Comparison of ENCODE assay signal across 32 cellular contexts in the genomic region with DNA sequence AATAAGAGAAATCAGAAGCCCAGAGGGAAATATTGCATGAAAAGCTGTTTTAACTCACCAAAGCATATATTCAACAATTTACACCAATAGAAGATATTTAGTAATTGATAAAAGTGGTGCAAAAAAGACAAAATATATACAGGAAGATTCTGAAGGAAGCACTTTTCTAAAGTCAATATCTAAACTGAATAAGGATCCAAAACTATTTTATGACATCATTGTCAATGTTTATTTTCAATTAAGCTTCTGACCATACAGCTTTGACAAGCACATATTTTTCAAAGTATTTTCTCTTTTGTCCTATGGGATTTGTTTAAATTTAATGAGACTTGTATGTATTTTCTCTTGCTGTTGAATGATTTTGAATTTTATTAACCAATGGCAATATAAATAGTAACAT.
DNase-seq lines count a peak whose midpoint lies in the region; ATAC-seq, FAIRE-seq and TF ChIP-seq lines count a peak whose summit lies in the region.
"Had no signal": no experiment of that assay in that cellular context is flagged by ENCODE, and none has a peak within 500 bp of the region (broad histone marks: within the 10 kb centered on the region; RNA-seq: fewer than 3 reads in every experiment).

No MANE protein-coding gene starts in this region.

- in situ Hi-C loops in HepG2 (cut with HindIII; ENCODE audit: extremely low pct_ligation_motif_present, low pct_unique_long_range_greater_than_20kb) = no loop called here

- H3K79me2 ChIP-seq in HepG2 (ENCODE audit: insufficient read depth, low read length) (no peaks in the 10 kb centered on the region), MM.1S (ENCODE audit: low read length) (no peaks in the 10 kb centered on the region)

- TF ChIP-seq CTCF in HepG2 (CRISPR knock-in tag; IDR thresholded peaks at IDR 0.05) (no peak), right lobe of liver (IDR thresholded peaks at IDR 0.05) (no peak), HEK293 (tag by site-specific recombination; IDR thresholded peaks at IDR 0.05) (no peak), MM.1S (IDR thresholded peaks at IDR 0.05; ENCODE audit: low read length) (no peak)

- H3K27me3 ChIP-seq in HepG2 (ENCODE audit: control insufficient read depth in 1 of 2, insufficient read depth in 2 of 2, low read length in 2 of 2) (no peaks in the 10 kb centered on the region), right lobe of liver (no peaks in the 10 kb centered on the region), small intestine (ENCODE audit: control insufficient read depth in 2 of 2, insufficient read depth in 2 of 2, low read length in 2 of 2) (no peaks in the 10 kb centered on the region), MM.1S (replicated peaks; ENCODE audit: insufficient read depth, low read length) (no peaks in the 10 kb centered on the region)
- H3K27me3 ChIP-seq: BE2C; BLaER1; BLaER1 treated with 17β-estradiol and CSF1 and Interleukin-3, amounts not matched to agents 10 nM and 100 nM had no signal

- H3K4me1 ChIP-seq in HepG2 (ENCODE audit: insufficient read depth, low read length) = no peaks in the 10 kb centered on the region
- no peaks in the 10 kb centered on the region for H3K4me1 ChIP-seq in right lobe of liver
- H3K4me1 ChIP-seq in HEK293 (ENCODE audit: control insufficient read depth, insufficient read depth, low read length) = no peaks in the 10 kb centered on the region
- no peaks in the 10 kb centered on the region for H3K4me1 ChIP-seq in small intestine (ENCODE audit: control insufficient read depth in 2 of 2, insufficient read depth in 1 of 2, low read depth in 1 of 2, low read length in 1 of 2)
- no peaks in the 10 kb centered on the region for H3K4me1 ChIP-seq in MM.1S (ENCODE audit: low read length)
- H3K4me1 ChIP-seq: A549; BE2C; BLaER1; BLaER1 treated with 17β-estradiol and CSF1 and Interleukin-3, amounts not matched to agents 10 nM and 100 nM; Caco-2 had no signal

- POLR2A ChIA-PET in HepG2 (lab: Yijun Ruan, JAX) = no interaction called here
- POLR2A ChIA-PET in HEK293 (lab: Yijun Ruan, JAX) = no interaction called here

- H3K9me3 ChIP-seq in HepG2 (ENCODE audit: low read length) = peaks cover 45% of the 10 kb centered on the region
- H3K9me3 ChIP-seq in right lobe of liver = no peaks in the 10 kb centered on the region
- H3K9me3 ChIP-seq in HEK293 (ENCODE audit: control insufficient read depth, insufficient read depth, low read depth, low read length) = no peaks in the 10 kb centered on the region
- H3K9me3 ChIP-seq in small intestine (ENCODE audit: control insufficient read depth, low read depth) = no peaks in the 10 kb centered on the region
- H3K9me3 ChIP-seq in MM.1S (replicated peaks; ENCODE audit: insufficient read depth, low read length) = no peaks in the 10 kb centered on the region
- H3K9me3 ChIP-seq: A549; BE2C; BLaER1; BLaER1 treated with 17β-estradiol and CSF1 and Interleukin-3, amounts not matched to agents 10 nM and 100 nM; Caco-2 had no signal

- FAIRE-seq in HepG2 (lab: Jason Lieb, UNC) (no peak), small intestine (lab: Jason Lieb, UNC) (peak; percentile 10)
- FAIRE-seq: A549, D721Med had no signal

- TF ChIP-seq EP300 in HepG2 (IDR thresholded peaks at IDR 0.05; ENCODE audit: low read depth in 2 of 2, low read length in 2 of 2) (no peak), HepG2 (CRISPR knock-in tag; IDR thresholded peaks at IDR 0.05; ENCODE audit: borderline replicate concordance) (no peak)

- no peaks in the 10 kb centered on the region for H3K9me2 ChIP-seq in MM.1S (replicated peaks; ENCODE audit: insufficient read depth, low read length)

- H2AFZ ChIP-seq in HepG2 (ENCODE audit: low read length) = no peak overlapping the region
- H2AFZ ChIP-seq in MM.1S (ENCODE audit: low read length) = no peak overlapping the region

- no peak for ATAC-seq in HepG2
- ATAC-seq in right lobe of liver = no peak
- ATAC-seq: A549; CD8-positive, alpha-beta T cell had no signal

- DNase-seq in HepG2 (ENCODE audit: low spot score) (no peak), right lobe of liver (no peak), small intestine (no peak), MM.1S (no peak), NCI-H526 (lab: John Stamatoyannopoulos, UW) (no peak)
- DNase-seq: 8988T; ACHN; AML-193; BE2C; C1 segment of cervical spinal cord; Caco-2; Calu3; CD4-positive, alpha-beta memory T cell; CD4-positive, alpha-beta T cell; CD4-positive, CD25-positive, alpha-beta regulatory T cell; CD8-positive, alpha-beta memory T cell; CD8-positive, alpha-beta T cell; COR-L47; DMS 273 treated with DMSO at 0.1 percent for 48 hours; DMS153; DMS53; DMS79; DMS79 treated with DMSO at 0.1 percent for 48 hours; DND-41; EL had no signal

- CTCF ChIA-PET in HepG2 (lab: Yijun Ruan, JAX; ENCODE audit: low intra/inter-chr PET ratio, low total read pairs) (no interaction called here), HEK293 (lab: Yijun Ruan, JAX) (no interaction called here)

- TF ChIP-seq RAD21 in HepG2 (CRISPR knock-in tag; IDR thresholded peaks at IDR 0.05) = no peak

- H3K27ac ChIP-seq in HepG2 (ENCODE audit: extremely low read length, insufficient read depth, low read length) = no peak overlapping the region
- H3K27ac ChIP-seq in right lobe of liver = no peak overlapping the region
- no peak overlapping the region for H3K27ac ChIP-seq in HEK293 (ENCODE audit: extremely low read depth, low read depth, low read length)
- H3K27ac ChIP-seq in small intestine (ENCODE audit: low read depth in 1 of 2, low read length in 1 of 2) = no peak overlapping the region
- no peak overlapping the region for H3K27ac ChIP-seq in MM.1S (ENCODE audit: low read length)
- H3K27ac ChIP-seq: 22Rv1; A549; BLaER1; BLaER1 treated with 17β-estradiol and CSF1 and Interleukin-3, amounts not matched to agents 10 nM and 100 nM; C4-2B had no signal

- H3K36me3 ChIP-seq in HepG2 (replicated peaks in 1 of 2; ENCODE audit: control insufficient read depth in 1 of 2, insufficient read depth in 2 of 2, low read length in 2 of 2) (no peaks in the 10 kb centered on the region), right lobe of liver (no peaks in the 10 kb centered on the region), HEK293 (ENCODE audit: control insufficient read depth in 2 of 2, insufficient read depth in 1 of 2, low read length in 2 of 2) (no peaks in the 10 kb centered on the region), small intestine (ENCODE audit: control insufficient read depth in 2 of 2, insufficient read depth in 2 of 2, low read length in 2 of 2) (no peaks in the 10 kb centered on the region), MM.1S (replicated peaks; ENCODE audit: insufficient read depth, low read length) (no peaks in the 10 kb centered on the region)
- H3K36me3 ChIP-seq: BE2C; BLaER1; BLaER1 treated with 17β-estradiol and CSF1 and Interleukin-3, amounts not matched to agents 10 nM and 100 nM had no signal

- H3K9ac ChIP-seq in HepG2 (ENCODE audit: insufficient read depth, low read depth, low read length) (no peak overlapping the region), MM.1S (ENCODE audit: low read length) (no peak overlapping the region)
- H3K9ac ChIP-seq: BLaER1; BLaER1 treated with 17β-estradiol and CSF1 and Interleukin-3, amounts not matched to agents 10 nM and 100 nM had no signal

- H3K4me3 ChIP-seq in HepG2 (replicated peaks in 1 of 3; ENCODE audit: insufficient read depth in 1 of 3, low read depth in 2 of 3, low read length in 3 of 3) (no peak overlapping the region), right lobe of liver (no peak overlapping the region), HEK293 (ENCODE audit: low read depth, low read length) (no peak overlapping the region), small intestine (ENCODE audit: low read depth in 1 of 2, low read length in 2 of 2) (no peak overlapping the region), MM.1S (ENCODE audit: low read length) (no peak overlapping the region)
- H3K4me3 ChIP-seq: A549; BLaER1; BLaER1 treated with 17β-estradiol and CSF1 and Interleukin-3, amounts not matched to agents 10 nM and 100 nM had no signal

- no TSS peak for BruUV-seq in HepG2 (replicated peaks; lab: Mats Ljungman, UMichigan)

- H3K4me2 ChIP-seq in HepG2 (ENCODE audit: low read depth, low read length) (no peak overlapping the region), MM.1S (ENCODE audit: low read depth, low read length) (no peak overlapping the region)
- H3K4me2 ChIP-seq: A549; BLaER1; BLaER1 treated with 17β-estradiol and CSF1 and Interleukin-3, amounts not matched to agents 10 nM and 100 nM had no signal

- H4K20me1 ChIP-seq in HepG2 (ENCODE audit: insufficient read depth, low read length) (no peaks in the 10 kb centered on the region), MM.1S (ENCODE audit: insufficient read depth, low read length) (no peaks in the 10 kb centered on the region)
- H4K20me1 ChIP-seq: BLaER1; BLaER1 treated with 17β-estradiol and CSF1 and Interleukin-3, amounts not matched to agents 10 nM and 100 nM had no signal

- no peaks in the 10 kb centered on the region for H3F3A ChIP-seq in MM.1S (ENCODE audit: insufficient read depth, low read length)

- intact Hi-C loops in HepG2 (cut with micrococcal nuclease; ENCODE audit: unreplicated experiment) = no loop called here
- intact Hi-C loops in right lobe of liver (cut with DNase I) = no loop called here

- no peak for TF ChIP-seq POLR2A in HepG2 (IDR thresholded peaks at IDR 0.05; ENCODE audit: insufficient read depth in 1 of 2, low read depth in 2 of 2, low read length in 2 of 2)
- TF ChIP-seq POLR2A in right lobe of liver (IDR thresholded peaks at IDR 0.05) = no peak

TF ChIP-seq in HepG2, 621 proteins besides CTCF, POLR2A, EP300 and RAD21:
- peak; percentile 59 for TF ChIP-seq ATF7 (IDR thresholded peaks at IDR 0.05)
- no peak for TF ChIP-seq ATF7 (CRISPR knock-in tag; IDR thresholded peaks at IDR 0.05)
- TF ChIP-seq TCF12 (IDR thresholded peaks at IDR 0.05) = no peak
- no peak for TF ChIP-seq TCF12 (CRISPR knock-in tag; IDR thresholded peaks at IDR 0.05)

TF ChIP-seq in HEK293, 187 proteins besides CTCF, POLR2A, EP300 and RAD21 (continues in another document):
- TF ChIP-seq ZNF274 (IDR thresholded peaks at IDR 0.05; ENCODE audit: low read length) = no peak
- TF ChIP-seq ZNF274 (tag by site-specific recombination; IDR thresholded peaks at IDR 0.05; ENCODE audit: borderline replicate concordance) = no peak
- TF ChIP-seq, protein P1, sequence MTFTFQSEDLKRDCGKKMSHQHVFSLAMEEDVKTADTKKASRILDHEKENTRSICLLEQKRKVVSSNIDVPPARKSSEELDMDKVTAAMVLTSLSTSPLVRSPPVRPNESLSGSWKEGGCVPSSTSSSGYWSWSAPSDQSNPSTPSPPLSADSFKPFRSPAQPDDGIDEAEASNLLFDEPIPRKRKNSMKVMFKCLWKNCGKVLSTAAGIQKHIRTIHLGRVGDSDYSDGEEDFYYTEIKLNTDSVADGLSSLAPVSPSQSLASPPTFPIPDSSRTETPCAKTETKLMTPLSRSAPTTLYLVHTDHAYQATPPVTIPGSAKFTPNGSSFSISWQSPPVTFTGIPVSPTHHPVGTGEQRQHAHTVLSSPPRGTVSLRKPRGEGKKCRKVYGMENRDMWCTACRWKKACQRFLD (tag by site-specific recombination; IDR thresholded peaks at IDR 0.05) = no peak
- TF ChIP-seq ZNF629 (tag by site-specific recombination; IDR thresholded peaks at IDR 0.05) = 0 out of 2 replicates have a peak, but pooled peaks have one; percentile 22
- no peak for TF ChIP-seq ZBTB8A (tag by site-specific recombination; IDR thresholded peaks at IDR 0.05)

Comparison
In these comparisons a context has a peak if more than half of its experiments do, and no peak if none do; other contexts are left out.
1. Of the 63 proteins assayed by ChIP-seq in both HepG2 and HEK293: peak only in HepG2: none; only in HEK293: ATF2 and ZNF629; in both: none; in neither: 61.